In the genomic region with DNA sequence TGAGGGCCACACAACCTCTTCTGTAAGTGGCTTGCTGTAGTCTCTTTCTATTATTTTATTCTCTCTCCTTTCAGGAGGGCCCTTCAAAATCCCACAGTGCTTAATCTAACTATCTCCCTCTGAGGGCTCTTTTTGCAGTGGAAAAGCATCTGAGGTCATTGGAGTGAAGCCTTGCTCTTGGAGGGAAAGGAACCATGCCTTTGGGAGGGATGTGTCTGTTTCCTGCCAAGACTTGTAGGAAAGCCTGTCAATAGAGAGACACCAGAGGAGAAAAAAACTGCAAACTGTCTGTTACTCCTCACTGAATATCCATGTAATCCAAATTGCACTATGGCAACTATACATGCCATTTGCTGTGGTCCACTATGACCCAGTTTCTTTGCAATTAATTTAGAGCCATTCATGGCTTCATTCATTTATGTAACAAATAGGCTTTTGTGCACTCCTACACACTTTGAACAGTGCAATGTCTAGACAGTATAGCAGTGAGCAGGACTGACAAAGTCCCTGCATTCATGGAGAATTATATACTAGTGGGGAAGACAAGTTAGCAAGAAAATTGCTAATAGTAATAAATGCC, we compare ENCODE assay signal across 15 cellular contexts.
DNase-seq lines count a peak whose midpoint lies in the region; TF ChIP-seq lines count a peak whose summit lies in the region.
"Had no signal": no experiment of that assay in that cellular context is flagged by ENCODE, and none has a peak within 500 bp of the region (broad histone marks: within the 10 kb centered on the region; RNA-seq: fewer than 3 reads in every experiment).

No MANE protein-coding gene starts in this region.

- no peaks in the 10 kb centered on the region for H3K27me3 ChIP-seq in BE2C

- H3K4me3 ChIP-seq in BE2C (ENCODE audit: low read depth, low read length), result no peak overlapping the region
- H3K4me3 ChIP-seq: HAP-1 had no signal

- peaks cover 0 to 2% (median 0%) of the 10 kb centered on the region in 5 experiments for H3K9me3 Mint-ChIP-seq in brain
- H3K9me3 Mint-ChIP-seq in nephron progenitor cell, result no peaks in the 10 kb centered on the region
- no peaks in the 10 kb centered on the region for H3K9me3 Mint-ChIP-seq in progenitor cell of endocrine pancreas (ENCODE audit: low read depth)
- H3K9me3 Mint-ChIP-seq: CD4-positive, alpha-beta T cell had no signal

- peak; percentile 84 for DNase-seq in DMS79 treated with DMSO at 0.1 percent for 48 hours (lab: John Stamatoyannopoulos, UW)
- DNase-seq in nephron progenitor cell, result no peak
- DNase-seq in progenitor cell of endocrine pancreas (ENCODE audit: low spot score, unreplicated experiment), result no peak
- DNase-seq in occipital lobe (lab: John Stamatoyannopoulos, UW), result no peak
- DNase-seq in SW 1271 (lab: John Stamatoyannopoulos, UW), result no peak
- DNase-seq in BE2C, result no peak
- no peak for DNase-seq in iPS-NIHi11 (ENCODE audit: low spot score)
- DNase-seq: ACHN; C1 segment of cervical spinal cord; CD4-positive, alpha-beta T cell; DND-41; GDM1; GOT3 had no signal

- TF ChIP-seq CTCF in brain (conservative IDR thresholded peaks at IDR 0.05), result no peak
- no peak for TF ChIP-seq CTCF in nephron progenitor cell (IDR thresholded peaks at IDR 0.05)
- no peak for TF ChIP-seq CTCF in progenitor cell of endocrine pancreas (IDR thresholded peaks at IDR 0.05; ENCODE audit: unreplicated experiment)
- no peak for TF ChIP-seq CTCF in BE2C (IDR thresholded peaks at IDR 0.05; ENCODE audit: low read depth, low read length)

- H3K4me3 Mint-ChIP-seq in brain (no peak overlapping the region), nephron progenitor cell (no peak overlapping the region), progenitor cell of endocrine pancreas (ENCODE audit: low read depth) (no peak overlapping the region)
- H3K4me3 Mint-ChIP-seq: CD4-positive, alpha-beta T cell had no signal

- H3K9me3 ChIP-seq in BE2C, result no peaks in the 10 kb centered on the region
- H3K9me3 ChIP-seq: HAP-1 had no signal

- H3K4me1 Mint-ChIP-seq in brain (peaks cover 46% of the 10 kb centered on the region), nephron progenitor cell (peaks cover 17% of the 10 kb centered on the region), progenitor cell of endocrine pancreas (ENCODE audit: low read depth) (peaks cover 4% of the 10 kb centered on the region)

- no peaks in the 10 kb centered on the region for H3K4me1 ChIP-seq in BE2C

- no peaks in the 10 kb centered on the region for H3K27me3 Mint-ChIP-seq in brain
- no peaks in the 10 kb centered on the region for H3K27me3 Mint-ChIP-seq in nephron progenitor cell (ENCODE audit: low read depth, poor library complexity)
- H3K27me3 Mint-ChIP-seq in progenitor cell of endocrine pancreas, result no peaks in the 10 kb centered on the region
- H3K27me3 Mint-ChIP-seq: CD4-positive, alpha-beta T cell had no signal

- H3K36me3 Mint-ChIP-seq in brain (peaks cover 4% of the 10 kb centered on the region), nephron progenitor cell (ENCODE audit: low read depth) (no peaks in the 10 kb centered on the region), progenitor cell of endocrine pancreas (ENCODE audit: insufficient read depth) (no peaks in the 10 kb centered on the region)

- peak overlapping the region; percentile 53 to 82 (median 70) for H3K27ac Mint-ChIP-seq in brain
- peak overlapping the region; percentile 52 for H3K27ac Mint-ChIP-seq in nephron progenitor cell
- peak overlapping the region; percentile 30 for H3K27ac Mint-ChIP-seq in progenitor cell of endocrine pancreas
- H3K27ac Mint-ChIP-seq: CD4-positive, alpha-beta T cell had no signal

- no peaks in the 10 kb centered on the region for H3K36me3 ChIP-seq in BE2C
- H3K36me3 ChIP-seq: HAP-1 had no signal
